Comparison of ENCODE assay signal across 19 cellular contexts in genomic region chr12:11854011-11854499, GRCh38.
"Had no signal": no experiment of that assay in that cellular context is flagged by ENCODE, and none has a peak within 500 bp of the region (broad histone marks: within the 10 kb centered on the region; RNA-seq: fewer than 3 reads in every experiment).

No MANE protein-coding gene starts in this region.

- H3K27ac Mint-ChIP-seq: activated CD8-positive, alpha-beta memory T cell treated with anti-CD3 and anti-CD28 coated beads, Interleukin-2, amount 10 ng/mL, durations not matched to agents 7 days and 5 days; activated T-cell treated with anti-CD3 and anti-CD28 coated beads, Interleukin-2, amount 50 U/mL, for 72 hours; memory B cell had no signal

- H3K9me3 Mint-ChIP-seq: activated T-cell treated with anti-CD3 and anti-CD28 coated beads, Interleukin-2, amount 50 U/mL, for 72 hours; central memory CD8-positive, alpha-beta T cell; memory B cell; naive thymus-derived CD8-positive, alpha-beta T cell had no signal

- ATAC-seq: activated CD4-positive, CD25-positive, alpha-beta regulatory T cell treated with anti-CD3 and anti-CD28 coated beads, Interleukin-2, amount 50 U/mL, for 24 hours; activated CD8-positive, alpha-beta memory T cell treated with anti-CD3 and anti-CD28 coated beads, Interleukin-2, amount 10 ng/mL, durations not matched to agents 7 days and 5 days; activated T-cell treated with anti-CD3 and anti-CD28 coated beads, Interleukin-2, amount 50 U/mL, for 72 hours; naive thymus-derived CD8-positive, alpha-beta T cell had no signal

- H3K27me3 Mint-ChIP-seq: activated CD8-positive, alpha-beta memory T cell treated with anti-CD3 and anti-CD28 coated beads, Interleukin-2, amount 10 ng/mL, durations not matched to agents 7 days and 5 days; central memory CD8-positive, alpha-beta T cell; memory B cell; naive thymus-derived CD8-positive, alpha-beta T cell had no signal

- DNase-seq: activated CD4-positive, alpha-beta T cell treated with anti-CD3 and anti-CD28 coated beads, Interleukin-2, amount 50 U/mL, for 4 hours; activated CD8-positive, alpha-beta memory T cell treated with anti-CD3 and anti-CD28 coated beads, Interleukin-2, amount 10 ng/mL, durations not matched to agents 7 days and 5 days; activated naive CD4-positive, alpha-beta T cell; activated T-cell treated with anti-CD3 and anti-CD28 coated beads, Interleukin-2, amount 50 U/mL, for 72 hours; anterior cingulate cortex; brain microvascular endothelial cell; effector CD4-positive, alpha-beta T cell; esophagus squamous epithelium; hypothalamus; kidney; left ventricle myocardium inferior; naive thymus-derived CD8-positive, alpha-beta T cell; stimulated activated CD4-positive, alpha-beta T cell treated with anti-CD3 and anti-CD28 coated beads, Interleukin-12 subunit alpha, Interleukin-12 subunit beta, amount 100 ng/mL, for 4 hours; stimulated activated CD4-positive, alpha-beta T cell treated with anti-CD3 and anti-CD28 coated beads, Interleukin-2, amount 100 ng/mL, for 24 hours had no signal

- H3K4me3 ChIP-seq: coronary artery, esophagus squamous epithelium, left ventricle myocardium inferior had no signal

- H3K27ac ChIP-seq: brain microvascular endothelial cell, coronary artery, esophagus squamous epithelium, left ventricle myocardium inferior, parathyroid adenoma had no signal

- H3K4me3 Mint-ChIP-seq: activated CD8-positive, alpha-beta memory T cell treated with anti-CD3 and anti-CD28 coated beads, Interleukin-2, amount 10 ng/mL, durations not matched to agents 7 days and 5 days; activated T-cell treated with anti-CD3 and anti-CD28 coated beads, Interleukin-2, amount 50 U/mL, for 72 hours; central memory CD8-positive, alpha-beta T cell; memory B cell had no signal

- H3K9me3 ChIP-seq: esophagus squamous epithelium, left ventricle myocardium inferior had no signal

- H3K27me3 ChIP-seq: brain microvascular endothelial cell, esophagus squamous epithelium had no signal
